ENCODE assay signal across 9 cellular contexts in the genomic region with DNA sequence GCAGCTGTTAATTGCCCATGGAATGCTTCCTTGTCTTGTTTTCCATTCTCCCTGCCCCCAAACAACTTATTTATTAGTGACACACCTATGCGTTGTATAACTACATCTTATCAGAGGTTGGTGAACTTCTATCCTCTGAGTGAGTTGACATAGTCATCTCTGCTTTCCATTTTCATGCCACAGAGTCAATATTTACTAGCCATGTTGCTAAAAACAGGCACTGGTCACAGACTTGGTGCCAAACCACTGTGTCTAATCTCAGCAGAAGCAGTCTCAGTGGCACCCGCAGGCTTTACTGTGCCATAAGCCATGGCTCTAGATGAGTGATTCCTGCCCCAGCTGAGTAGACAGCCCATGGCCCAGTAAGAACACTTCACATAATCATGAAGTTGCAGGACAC. TPM values are rescaled to one million over a fixed set of nuclear protein-coding genes. Genes with fewer than 3 reads are reported as not detected.
DNase-seq lines count a peak whose midpoint lies in the region; ATAC-seq, FAIRE-seq and TF ChIP-seq lines count a peak whose summit lies in the region.
"Had no signal": no experiment of that assay in that cellular context is flagged by ENCODE, and none has a peak within 500 bp of the region (broad histone marks: within the 10 kb centered on the region; RNA-seq: fewer than 3 reads in every experiment).

No MANE protein-coding gene starts in this region.

- H3K4me2 ChIP-seq in A549 (peak overlapping the region; percentile 31; the same call in 2 of the 3 replicates), PC-9 (peak overlapping the region; percentile 62)

- no peak for TF ChIP-seq CTCF in A549 (IDR thresholded peaks at IDR 0.05)
- no peak for TF ChIP-seq CTCF in PC-9 (conservative IDR thresholded peaks at IDR 0.05)
- TF ChIP-seq CTCF in left lung (IDR thresholded peaks at IDR 0.05), result no peak

- H3K36me3 ChIP-seq in PC-9 (ENCODE audit: low read depth) (no peaks in the 10 kb centered on the region), left lung (peaks cover 0 to 9% of the 10 kb centered on the region in 2 donors)

- H3K27me3 ChIP-seq in PC-9 (ENCODE audit: insufficient read depth, low read depth) (no peaks in the 10 kb centered on the region), left lung (no peaks in the 10 kb centered on the region)

- WGBS in A549 (ENCODE audit: missing lambda C conversion rate), result 27% methylated on average over 2 of the region's 2 CpGs

- CTCF ChIA-PET in A549 (lab: Yijun Ruan, JAX), result interaction anchor here (0.7 to 4.2 kb wide), 6 partner anchors 10 to 410 kb away, joined by 3 to 17 read pairs (median 4); partner anchors contain the start of gene DAPK2
- CTCF ChIA-PET in PC-9 (lab: Charles Lee), result interaction anchor here (0.7 kb wide), 1 partner anchor 74 kb away, joined by 3 read pairs; no protein-coding TSS in a partner anchor

- peak; percentile 28 for FAIRE-seq in A549 (lab: Jason Lieb, UNC)

- H3K79me2 ChIP-seq in PC-9 (ENCODE audit: low read depth), result no peaks in the 10 kb centered on the region

- H3K9me3 ChIP-seq in A549 (no peaks in the 10 kb centered on the region), PC-9 (ENCODE audit: insufficient read depth, low read depth) (no peaks in the 10 kb centered on the region), left lung (no peaks in the 10 kb centered on the region)

- no peaks in the 10 kb centered on the region for H4K20me1 ChIP-seq in PC-9 (ENCODE audit: insufficient read depth)

- no peak overlapping the region for H3K27ac ChIP-seq in A549
- H3K27ac ChIP-seq in PC-9, result no peak overlapping the region; the same call in 1 of the 2 replicates
- H3K27ac ChIP-seq in left lung, result peak overlapping the region in 1 of 2 donors; percentile 55

- POLR2A ChIA-PET in A549 (lab: Yijun Ruan, JAX), result no interaction called here
- POLR2A ChIA-PET in PC-9 (lab: Charles Lee; ENCODE audit: unreplicated experiment), result interaction anchor here (0.5 kb wide), 1 partner anchor 23 kb away, joined by 6 read pairs; no protein-coding TSS in a partner anchor

- no TSS peak for BruUV-seq in PC-9 (replicated peaks; lab: Mats Ljungman, UMichigan)

- no peak overlapping the region for H3K4me3 ChIP-seq in A549
- no peak overlapping the region for H3K4me3 ChIP-seq in PC-9
- H3K4me3 ChIP-seq in left lung, result no peak overlapping the region

- H3F3A ChIP-seq in PC-9 (ENCODE audit: insufficient read depth, low read depth), result peaks cover 28% of the 10 kb centered on the region

- H2AFZ ChIP-seq in PC-9, result no peak overlapping the region

- no peak for TF ChIP-seq EP300 in A549 (IDR thresholded peaks at IDR 0.05)

- no peak for TF ChIP-seq RAD21 in A549 (conservative IDR thresholded peaks at IDR 0.05 in 1 of 2, IDR thresholded peaks at IDR 0.05 in 1 of 2)

- TF ChIP-seq POLR2A in A549 (IDR thresholded peaks at IDR 0.05; ENCODE audit: low read length), result no peak

- peaks cover 50% of the 10 kb centered on the region for H3K4me1 ChIP-seq in A549
- H3K4me1 ChIP-seq in PC-9 (replicated peaks; ENCODE audit: insufficient read depth), result peaks cover 70% of the 10 kb centered on the region
- peaks cover 16 to 18% of the 10 kb centered on the region in 2 donors for H3K4me1 ChIP-seq in left lung

- intact Hi-C loops in PC-9 (cut with micrococcal nuclease; ENCODE audit: unreplicated experiment), result no loop called here
- intact Hi-C loops in left lung (cut with DNase I), result no loop called here

- DNase-seq in A549 (ENCODE audit: low read depth in 1 of 2, low spot score in 1 of 2) (peak in 1 of 2 experiments; percentile 72), PC-9 (peak; percentile 56 to 97), left lung (peak in 1 of 2 donors; percentile 67), cortex of kidney (lab: John Stamatoyannopoulos, UW) (no peak), NCI-H2227 treated with DMSO at 0.1 percent for 48 hours (lab: John Stamatoyannopoulos, UW) (no peak), SW 1271 (lab: John Stamatoyannopoulos, UW) (no peak)
- DNase-seq: activated gamma-delta T cell treated with Interleukin-2 at 50 U/mL for 16 hours had no signal

- no peaks in the 10 kb centered on the region for H3K9me2 ChIP-seq in PC-9 (ENCODE audit: insufficient read depth)

- ATAC-seq in A549 (peak in 1 of 2 experiments; percentile 50; a peak in 3 of 6 replicates), GM21447 (IDR thresholded peaks at IDR 0.05; ENCODE audit: unreplicated experiment) (peak; percentile 50), left lung (peak; percentile 84), GM21825 (IDR thresholded peaks at IDR 0.05; ENCODE audit: unreplicated experiment) (no peak)

TF ChIP-seq in A549, 52 proteins besides CTCF, POLR2A, EP300 and RAD21:
- TF ChIP-seq, protein P1, sequence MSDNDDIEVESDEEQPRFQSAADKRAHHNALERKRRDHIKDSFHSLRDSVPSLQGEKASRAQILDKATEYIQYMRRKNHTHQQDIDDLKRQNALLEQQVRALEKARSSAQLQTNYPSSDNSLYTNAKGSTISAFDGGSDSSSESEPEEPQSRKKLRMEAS (IDR thresholded peaks at IDR 0.05), result no peak
- TF ChIP-seq EHF (CRISPR knock-in tag; IDR thresholded peaks at IDR 0.05) (no peak), GATA3 (IDR thresholded peaks at IDR 0.05; ENCODE audit: borderline replicate concordance) (peak; percentile 68), JUN (IDR thresholded peaks at IDR 0.05) (no peak), TFCP2L1 (CRISPR knock-in tag; IDR thresholded peaks at IDR 0.05) (no peak), ESRRA (IDR thresholded peaks at IDR 0.05; ENCODE audit: borderline replicate concordance, low read length) (no peak), ZFP36 (IDR thresholded peaks at IDR 0.05; ENCODE audit: borderline replicate concordance, partially characterized antibody) (no peak), FOSL2 (IDR thresholded peaks at IDR 0.05) (no peak), FOSL2 (CRISPR knock-in tag; IDR thresholded peaks at IDR 0.05) (peak; percentile 58; the same call in 1 of the 2 replicates), ZNF302 (CRISPR knock-in tag; IDR thresholded peaks at IDR 0.05) (no peak), PBX3 (IDR thresholded peaks at IDR 0.05) (no peak), RFX5 (IDR thresholded peaks at IDR 0.05) (no peak), JUNB (IDR thresholded peaks at IDR 0.05) (no peak), EHMT2 (IDR thresholded peaks at IDR 0.05; ENCODE audit: low read depth) (no peak), BHLHE40 (IDR thresholded peaks at IDR 0.05; ENCODE audit: low read depth, low read length) (no peak), HOXB13 (CRISPR knock-in tag; IDR thresholded peaks at IDR 0.05; ENCODE audit: low read depth) (no peak), NFE2L2 (conservative IDR thresholded peaks at IDR 0.05; ENCODE audit: low read length) (no peak), RCOR1 (IDR thresholded peaks at IDR 0.05; ENCODE audit: low read depth, low read length) (no peak)

RNA-seq across cellular contexts. Expression of gene DAPK2, which starts 26.5 kb away (rescaled TPM):
- polyA plus RNA-seq in A549 (2011; rRNA removed) (4.2 and 4.8 TPM in 2 replicates), A549 (2017; fragmentation: RNase III; extraction: RNeasy Plus Mini Kit Qiagen cat#74134 plus additional on column Dnase treatment) (3.1 to 4.3 TPM (median 3.4 TPM) in 3 replicates)
- 4.5 and 5.5 TPM in 2 replicates for polyA plus RNA-seq in A549 (2012; cell fraction: cytosol; rRNA removed)
- 7.6 and 9.2 TPM in 2 replicates for polyA plus RNA-seq in A549 (2012; cell fraction: nucleus; rRNA removed)
- 3.4 and 4.8 TPM in 2 replicates for polyA minus RNA-seq in A549 (2011; rRNA and poly(A)+ RNA removed)
- total RNA-seq in PC-9 (2021) (11.0 and 19.6 TPM in 2 replicates), left lung (10 to 100 TPM; 23.8 to 59.3 TPM)

Comparison
In these comparisons a context has a peak if more than half of its experiments do, and no peak if none do; other contexts are left out.
1. DNase-seq: peak in PC-9 (2 of 2); none in cortex of kidney (single experiment), NCI-H2227 treated with DMSO at 0.1 percent for 48 hours (single experiment) and SW 1271 (0 of 2).